ENCODE assay signal across 17 cellular contexts in genomic region chr14:92950773-92951172, GRCh38. TPM values are rescaled to one million over a fixed set of nuclear protein-coding genes. Genes with fewer than 3 reads are reported as not detected.
DNase-seq lines count a peak whose midpoint lies in the region; ATAC-seq and TF ChIP-seq lines count a peak whose summit lies in the region.
"Had no signal": no experiment of that assay in that cellular context is flagged by ENCODE, and none has a peak within 500 bp of the region (broad histone marks: within the 10 kb centered on the region; RNA-seq: fewer than 3 reads in every experiment).

No MANE protein-coding gene starts in this region.

- H3K36me3 ChIP-seq in BE2C (peaks cover 35% of the 10 kb centered on the region), iPS-15b (ENCODE audit: control insufficient read depth, insufficient read depth, low read length) (peaks cover 22% of the 10 kb centered on the region), aorta (ENCODE audit: control insufficient read depth in 1 of 2, insufficient read depth in 2 of 2, low read length in 1 of 2) (no peaks in the 10 kb centered on the region), suprapubic skin (peaks cover 4% of the 10 kb centered on the region)

- peak overlapping the region; percentile 12 for H3K9ac ChIP-seq in iPS-15b (ENCODE audit: low read depth, low read length)

- no peaks in the 10 kb centered on the region for H3K9me3 Mint-ChIP-seq in dendritic cell treated with granulocyte-macrophage colony-stimulating factor and Interleukin-4, amounts not matched to agents 40 ng/mL and 50 ng/mL, for 4 days
- no peaks in the 10 kb centered on the region for H3K9me3 Mint-ChIP-seq in mesothelial cell of epicardium
- H3K9me3 Mint-ChIP-seq: CD8-positive, alpha-beta memory T cell had no signal

- H3K4me1 ChIP-seq in BE2C = peaks cover 38% of the 10 kb centered on the region
- H3K4me1 ChIP-seq in iPS-15b (ENCODE audit: control insufficient read depth, insufficient read depth, low read length) = no peaks in the 10 kb centered on the region
- H3K4me1 ChIP-seq in aorta (ENCODE audit: control insufficient read depth in 1 of 2, insufficient read depth in 2 of 2, low read length in 2 of 2) = no peaks in the 10 kb centered on the region
- H3K4me1 ChIP-seq in suprapubic skin = peaks cover 9% of the 10 kb centered on the region

- peak overlapping the region; percentile 83 for H3K27ac Mint-ChIP-seq in dendritic cell treated with granulocyte-macrophage colony-stimulating factor and Interleukin-4, amounts not matched to agents 40 ng/mL and 50 ng/mL, for 4 days
- no peak overlapping the region for H3K27ac Mint-ChIP-seq in mesothelial cell of epicardium

- no peak overlapping the region for H3K4me3 Mint-ChIP-seq in dendritic cell treated with granulocyte-macrophage colony-stimulating factor and Interleukin-4, amounts not matched to agents 40 ng/mL and 50 ng/mL, for 4 days
- H3K4me3 Mint-ChIP-seq in mesothelial cell of epicardium = no peak overlapping the region
- H3K4me3 Mint-ChIP-seq: CD8-positive, alpha-beta memory T cell had no signal

- H3K36me3 Mint-ChIP-seq in dendritic cell treated with granulocyte-macrophage colony-stimulating factor and Interleukin-4, amounts not matched to agents 40 ng/mL and 50 ng/mL, for 4 days (ENCODE audit: low read depth) = peaks cover 97% of the 10 kb centered on the region
- peaks cover 8% of the 10 kb centered on the region for H3K36me3 Mint-ChIP-seq in mesothelial cell of epicardium

- no peaks in the 10 kb centered on the region for H3K9me3 ChIP-seq in BE2C
- no peaks in the 10 kb centered on the region for H3K9me3 ChIP-seq in iPS-15b (ENCODE audit: control insufficient read depth, insufficient read depth, low read length)
- H3K9me3 ChIP-seq in aorta (ENCODE audit: control insufficient read depth, low read length) = no peaks in the 10 kb centered on the region
- no peaks in the 10 kb centered on the region for H3K9me3 ChIP-seq in suprapubic skin

- TF ChIP-seq POLR2A in suprapubic skin (IDR thresholded peaks at IDR 0.05) = no peak

- H3K4me3 ChIP-seq in BE2C (ENCODE audit: low read depth, low read length) = no peak overlapping the region
- no peak overlapping the region for H3K4me3 ChIP-seq in iPS-15b (ENCODE audit: low read depth, low read length)
- H3K4me3 ChIP-seq in aorta (ENCODE audit: low read length in 2 of 2) = no peak overlapping the region
- H3K4me3 ChIP-seq in suprapubic skin = no peak overlapping the region
- H3K4me3 ChIP-seq: K562 had no signal

- ATAC-seq in aorta (ENCODE audit: low FRiP score) (no peak), HG03159 (IDR thresholded peaks at IDR 0.05; ENCODE audit: unreplicated experiment) (no peak)
- ATAC-seq: K562, PC-3 had no signal

- WGBS in aorta, 2 donors = 74 to 80% methylated on average over 6 of the region's 6 CpGs
- WGBS in suprapubic skin = 90% methylated on average over 2 of the region's 6 CpGs

- TF ChIP-seq CTCF in BE2C (IDR thresholded peaks at IDR 0.05; ENCODE audit: low read depth, low read length) (no peak), suprapubic skin (IDR thresholded peaks at IDR 0.05) (no peak), mesothelial cell of epicardium (IDR thresholded peaks at IDR 0.05; ENCODE audit: unreplicated experiment) (no peak)

- no peaks in the 10 kb centered on the region for H3K27me3 Mint-ChIP-seq in dendritic cell treated with granulocyte-macrophage colony-stimulating factor and Interleukin-4, amounts not matched to agents 40 ng/mL and 50 ng/mL, for 4 days
- H3K27me3 Mint-ChIP-seq in mesothelial cell of epicardium (ENCODE audit: low read depth) = no peaks in the 10 kb centered on the region
- H3K27me3 Mint-ChIP-seq: CD8-positive, alpha-beta memory T cell had no signal

- H3K4me1 Mint-ChIP-seq in dendritic cell treated with granulocyte-macrophage colony-stimulating factor and Interleukin-4, amounts not matched to agents 40 ng/mL and 50 ng/mL, for 4 days (ENCODE audit: low read depth) = peaks cover 25% of the 10 kb centered on the region
- H3K4me1 Mint-ChIP-seq in mesothelial cell of epicardium = peaks cover 2% of the 10 kb centered on the region

- no peak overlapping the region for H3K27ac ChIP-seq in aorta (ENCODE audit: low read depth in 1 of 2, low read length in 2 of 2)
- H3K27ac ChIP-seq in suprapubic skin = no peak overlapping the region

- intact Hi-C loops in dendritic cell treated with granulocyte-macrophage colony-stimulating factor and Interleukin-4, amounts not matched to agents 40 ng/mL and 50 ng/mL, for 4 days (cut with micrococcal nuclease) = loop anchor here (5.0 kb wide), 1 partner anchor 227 kb away; no protein-coding TSS in a partner anchor
- intact Hi-C loops in aorta (cut with DNase I) = no loop called here

- no peak for TF ChIP-seq EP300 in suprapubic skin (IDR thresholded peaks at IDR 0.05)

- H3K27me3 ChIP-seq in BE2C (no peaks in the 10 kb centered on the region), iPS-15b (ENCODE audit: control insufficient read depth, insufficient read depth, low read length) (no peaks in the 10 kb centered on the region), aorta (ENCODE audit: control insufficient read depth in 1 of 2, insufficient read depth in 2 of 2, low read length in 1 of 2) (no peaks in the 10 kb centered on the region), suprapubic skin (no peaks in the 10 kb centered on the region)

- DNase-seq in BE2C = peak; percentile 75
- DNase-seq in NCI-H82 (lab: John Stamatoyannopoulos, UW) = peak; percentile 75
- no peak for DNase-seq in aorta
- no peak for DNase-seq in suprapubic skin (ENCODE audit: low spot score in 2 of 2)
- DNase-seq in mesothelial cell of epicardium (ENCODE audit: low spot score in 2 of 2, unreplicated experiment in 2 of 2) = no peak
- DNase-seq: ACHN; CD8-positive, alpha-beta memory T cell; NCI-H1436 treated with DMSO at 0.1 percent for 48 hours; NCI-H2081 treated with DMSO at 0.1 percent for 48 hours; NCI-H226; NCI-H526; PC-3 had no signal

RNA-seq across cellular contexts. Expression of gene CHGA, which starts 27.8 kb away (rescaled TPM):
- polyA plus RNA-seq in BE2C (2012; ENCODE audit: insufficient read depth, insufficient read length, low read depth) = 6,216 TPM
- total RNA-seq in aorta = not detected
- polyA plus RNA-seq in aorta = 1 to 10 TPM in 1 of 2 donors, under 1 TPM in 1; 0.13 to 4.8 TPM
- under 1 TPM in 1 of 4 donors, not detected in 3; 0.55 TPM for total RNA-seq in suprapubic skin
- total RNA-seq in mesothelial cell of epicardium = not detected in 3 replicates
- total RNA-seq: CD8-positive, alpha-beta memory T cell; K562; PC-3 had no signal
- polyA plus RNA-seq: BJ; CD8-positive, alpha-beta memory T cell; K562 had no signal

Comparison
In these comparisons a context has a peak if more than half of its experiments do, and no peak if none do; other contexts are left out.
1. DNase-seq: peak in BE2C (single experiment) and NCI-H82 (single experiment); none in aorta (0 of 2), suprapubic skin (0 of 2) and mesothelial cell of epicardium (0 of 2).